23 cellular contexts compared by ENCODE assay signal in genomic region chr4:145766273-145766672, GRCh38.
DNase-seq lines count a peak whose midpoint lies in the region; ATAC-seq and TF ChIP-seq lines count a peak whose summit lies in the region.
"Had no signal": no experiment of that assay in that cellular context is flagged by ENCODE, and none has a peak within 500 bp of the region (broad histone marks: within the 10 kb centered on the region; RNA-seq: fewer than 3 reads in every experiment).

No MANE protein-coding gene starts in this region.

- intact Hi-C loops in activated CD4-positive, alpha-beta T cell treated with anti-CD3 and anti-CD28 coated beads, Interleukin-2, amount 10 ng/mL, durations not matched to agents 24 days and 14 days (cut with micrococcal nuclease): no loop called here

- peaks cover 7% of the 10 kb centered on the region for H3K9me3 Mint-ChIP-seq in activated CD4-positive, alpha-beta T cell treated with anti-CD3 and anti-CD28 coated beads, Interleukin-2, amount 10 ng/mL, durations not matched to agents 24 days and 14 days
- no peaks in the 10 kb centered on the region for H3K9me3 Mint-ChIP-seq in stimulated activated naive CD8-positive, alpha-beta T cell treated with anti-CD3 and anti-CD28 coated beads, Interleukin-15, Interleukin-2, amounts not matched to agents 100 ng/mL and 50 ng/mL, for 24 hours
- peaks cover 8% of the 10 kb centered on the region for H3K9me3 Mint-ChIP-seq in glutamatergic neuron (ENCODE audit: unreplicated experiment)

- H3K27me3 Mint-ChIP-seq in activated CD4-positive, alpha-beta T cell treated with anti-CD3 and anti-CD28 coated beads, Interleukin-2, amount 10 ng/mL, durations not matched to agents 24 days and 14 days: no peaks in the 10 kb centered on the region
- no peaks in the 10 kb centered on the region for H3K27me3 Mint-ChIP-seq in stimulated activated naive CD8-positive, alpha-beta T cell treated with anti-CD3 and anti-CD28 coated beads, Interleukin-15, Interleukin-2, amounts not matched to agents 100 ng/mL and 50 ng/mL, for 24 hours
- H3K27me3 Mint-ChIP-seq in glutamatergic neuron (ENCODE audit: unreplicated experiment): peaks cover 5% of the 10 kb centered on the region

- peak overlapping the region; percentile 90 for H3K27ac Mint-ChIP-seq in activated CD4-positive, alpha-beta T cell treated with anti-CD3 and anti-CD28 coated beads, Interleukin-2, amount 10 ng/mL, durations not matched to agents 24 days and 14 days
- H3K27ac Mint-ChIP-seq in stimulated activated naive CD8-positive, alpha-beta T cell treated with anti-CD3 and anti-CD28 coated beads, Interleukin-15, Interleukin-2, amounts not matched to agents 100 ng/mL and 50 ng/mL, for 24 hours: peak overlapping the region; percentile 47
- H3K27ac Mint-ChIP-seq in glutamatergic neuron (ENCODE audit: unreplicated experiment): peak overlapping the region; percentile 31

- no peak for ATAC-seq in stimulated activated naive CD8-positive, alpha-beta T cell treated with anti-CD3 and anti-CD28 coated beads, Interleukin-15, Interleukin-2, amounts not matched to agents 100 U/mL and 50 U/mL, for 24 hours
- ATAC-seq: HCT116 had no signal

- no peak for TF ChIP-seq CTCF in glutamatergic neuron (IDR thresholded peaks at IDR 0.05; ENCODE audit: partially characterized antibody, unreplicated experiment)

- peaks cover 13% of the 10 kb centered on the region for H3K4me1 Mint-ChIP-seq in activated CD4-positive, alpha-beta T cell treated with anti-CD3 and anti-CD28 coated beads, Interleukin-2, amount 10 ng/mL, durations not matched to agents 24 days and 14 days
- H3K4me1 Mint-ChIP-seq in stimulated activated naive CD8-positive, alpha-beta T cell treated with anti-CD3 and anti-CD28 coated beads, Interleukin-15, Interleukin-2, amounts not matched to agents 100 ng/mL and 50 ng/mL, for 24 hours (ENCODE audit: low read depth): peaks cover 16% of the 10 kb centered on the region
- peaks cover 1% of the 10 kb centered on the region for H3K4me1 Mint-ChIP-seq in glutamatergic neuron (ENCODE audit: low read depth, unreplicated experiment)

- H3K4me3 Mint-ChIP-seq in activated CD4-positive, alpha-beta T cell treated with anti-CD3 and anti-CD28 coated beads, Interleukin-2, amount 10 ng/mL, durations not matched to agents 24 days and 14 days: peak overlapping the region; percentile 29
- H3K4me3 Mint-ChIP-seq in stimulated activated naive CD8-positive, alpha-beta T cell treated with anti-CD3 and anti-CD28 coated beads, Interleukin-15, Interleukin-2, amounts not matched to agents 100 ng/mL and 50 ng/mL, for 24 hours: no peak overlapping the region
- H3K4me3 Mint-ChIP-seq in glutamatergic neuron (ENCODE audit: unreplicated experiment): no peak overlapping the region

- peaks cover 77% of the 10 kb centered on the region for H3K36me3 Mint-ChIP-seq in activated CD4-positive, alpha-beta T cell treated with anti-CD3 and anti-CD28 coated beads, Interleukin-2, amount 10 ng/mL, durations not matched to agents 24 days and 14 days (ENCODE audit: low read depth)
- H3K36me3 Mint-ChIP-seq in stimulated activated naive CD8-positive, alpha-beta T cell treated with anti-CD3 and anti-CD28 coated beads, Interleukin-15, Interleukin-2, amounts not matched to agents 100 ng/mL and 50 ng/mL, for 24 hours (ENCODE audit: low read depth): peaks cover 81% of the 10 kb centered on the region
- peaks cover 26% of the 10 kb centered on the region for H3K36me3 Mint-ChIP-seq in glutamatergic neuron (ENCODE audit: unreplicated experiment)

- no peak for DNase-seq in activated CD4-positive, alpha-beta T cell treated with anti-CD3 and anti-CD28 coated beads, Interleukin-2, amount 10 ng/mL, durations not matched to agents 24 days and 14 days
- DNase-seq in activated CD4-positive, alpha-beta T cell treated with anti-CD3 and anti-CD28 coated beads for 4 hours: no peak
- no peak for DNase-seq in stimulated activated naive CD8-positive, alpha-beta T cell treated with anti-CD3 and anti-CD28 coated beads, Interleukin-15, Interleukin-2, amounts not matched to agents 100 U/mL and 50 U/mL, for 24 hours
- DNase-seq in glutamatergic neuron (no peak), NCI-H2029 treated with DMSO at 0.1 percent for 48 hours (lab: John Stamatoyannopoulos, UW) (no peak), SK-N-DZ (ENCODE audit: low spot score) (no peak)
- DNase-seq: 8988T, ACHN, Calu3, DMS79 treated with DMSO at 0.1 percent for 48 hours, GF-D8, IMR-90, KG1, MM.1S, NCI-H1694, NCI-H2081, NCI-H226, NCI-H510A, NCI-H69, Right ventricle myocardium superior, RPMI8226 had no signal

Comparison
In these comparisons a context has a peak if more than half of its experiments do, and no peak if none do; other contexts are left out.
1. H3K27ac Mint-ChIP-seq: peak in every context shown above with its lines; median percentile 90 in activated CD4-positive, alpha-beta T cell treated with anti-CD3 and anti-CD28 coated beads, Interleukin-2, amount 10 ng/mL, durations not matched to agents 24 days and 14 days; 47 in stimulated activated naive CD8-positive, alpha-beta T cell treated with anti-CD3 and anti-CD28 coated beads, Interleukin-15, Interleukin-2, amounts not matched to agents 100 ng/mL and 50 ng/mL, for 24 hours; 31 in glutamatergic neuron.